20 cellular contexts compared by ENCODE assay signal in genomic region chrX:49880668-49881067, GRCh38. TPM values are rescaled to one million over a fixed set of nuclear protein-coding genes. Genes with fewer than 3 reads are reported as not detected.
DNase-seq lines count a peak whose midpoint lies in the region; ATAC-seq and TF ChIP-seq lines count a peak whose summit lies in the region.
"Had no signal": no experiment of that assay in that cellular context is flagged by ENCODE, and none has a peak within 500 bp of the region (broad histone marks: within the 10 kb centered on the region; RNA-seq: fewer than 3 reads in every experiment).

No MANE protein-coding gene starts in this region.

- H4K20me1 ChIP-seq in SU-DHL-6 (ENCODE audit: low read depth, low read length), result no peaks in the 10 kb centered on the region

- H3F3A ChIP-seq in SU-DHL-6 (ENCODE audit: insufficient read depth), result 0 out of 2 replicates have a peak, but pooled peaks cover 5% of the 10 kb centered on the region

- no peaks in the 10 kb centered on the region for H3K9me2 ChIP-seq in SU-DHL-6 (replicated peaks; ENCODE audit: insufficient read depth, low read length)

- H3K27ac Mint-ChIP-seq in CD8-positive, alpha-beta T cell, result no peak overlapping the region

- H3K27me3 ChIP-seq in ACC112 (ENCODE audit: insufficient read depth, low read length) (no peaks in the 10 kb centered on the region), SU-DHL-6 (ENCODE audit: low read length) (no peaks in the 10 kb centered on the region), HAP-1 (ENCODE audit: low read depth) (no peaks in the 10 kb centered on the region)
- no peaks in the 10 kb centered on the region for H3K27me3 ChIP-seq in CD8-positive, alpha-beta T cell (ENCODE audit: insufficient read depth, low read length)
- H3K27me3 ChIP-seq: Peyer's patch had no signal

- no peak for ATAC-seq in CD8-positive, alpha-beta T cell
- no peak for ATAC-seq in HG02970 (IDR thresholded peaks at IDR 0.05; ENCODE audit: low FRiP score, unreplicated experiment)

- no peaks in the 10 kb centered on the region for H3K27me3 Mint-ChIP-seq in CD8-positive, alpha-beta T cell (ENCODE audit: low read depth)
- H3K27me3 Mint-ChIP-seq: central memory CD8-positive, alpha-beta T cell had no signal

- no peaks in the 10 kb centered on the region for H3K9me3 ChIP-seq in CD8-positive, alpha-beta T cell (ENCODE audit: low read length)
- H3K9me3 ChIP-seq in SU-DHL-6 (ENCODE audit: insufficient read depth, low read length) (no peaks in the 10 kb centered on the region), mesodermal cell (ENCODE audit: control insufficient read depth, low read length) (peaks cover 5% of the 10 kb centered on the region), HAP-1 (no peaks in the 10 kb centered on the region)
- H3K9me3 ChIP-seq: adrenal gland, Peyer's patch had no signal

- POLR2A ChIA-PET in CD8-positive, alpha-beta T cell (lab: Charles Lee), result no interaction called here

- no peaks in the 10 kb centered on the region for H3K9me3 Mint-ChIP-seq in CD8-positive, alpha-beta T cell
- H3K9me3 Mint-ChIP-seq: central memory CD8-positive, alpha-beta T cell; immature natural killer cell had no signal

- H3K4me3 Mint-ChIP-seq in CD8-positive, alpha-beta T cell, result peak overlapping the region; percentile 37

- H3K36me3 ChIP-seq in ACC112 (ENCODE audit: insufficient read depth, low read length) (no peaks in the 10 kb centered on the region), SU-DHL-6 (ENCODE audit: low read length) (no peaks in the 10 kb centered on the region), mesodermal cell (ENCODE audit: control insufficient read depth, insufficient read depth, low read length) (peaks cover 8% of the 10 kb centered on the region), HAP-1 (replicated peaks) (no peaks in the 10 kb centered on the region; the same call in 1 of the 2 replicates)
- no peaks in the 10 kb centered on the region for H3K36me3 ChIP-seq in CD8-positive, alpha-beta T cell (ENCODE audit: insufficient read depth, low read length)
- H3K36me3 ChIP-seq: adrenal gland, Peyer's patch had no signal

- DNase-seq in CD8-positive, alpha-beta T cell, result no peak
- DNase-seq in NCI-H1694 treated with DMSO at 0.1 percent for 48 hours (lab: John Stamatoyannopoulos, UW), result no peak
- DNase-seq in glomerular visceral epithelial cell (ENCODE audit: extremely low spot score), result no peak
- no peak for DNase-seq in HAP-1 (ENCODE audit: low spot score in 2 of 2)
- DNase-seq: activated CD4-positive, CD25-positive, alpha-beta regulatory T cell; adrenal gland; immature natural killer cell; NCI-H187 treated with DMSO at 0.1 percent for 48 hours; NCI-H524 treated with DMSO at 0.1 percent for 48 hours; Peyer's patch; SW 1271 had no signal

- H3K4me3 ChIP-seq in ACC112 (ENCODE audit: low read depth, low read length) (peak overlapping the region; percentile 89; the same call in 1 of the 2 replicates), SU-DHL-6 (ENCODE audit: insufficient read depth, low read length, poor library complexity, severe bottlenecking) (no peak overlapping the region), mesodermal cell (ENCODE audit: extremely low read depth, insufficient read depth, low read length, poor library complexity, severe bottlenecking) (peak overlapping the region; percentile 43), HAP-1 (no peak overlapping the region; the same call in 1 of the 2 replicates)
- H3K4me3 ChIP-seq in CD8-positive, alpha-beta T cell (ENCODE audit: low read depth, low read length), result no peak overlapping the region

- peaks cover 6% of the 10 kb centered on the region for H3K36me3 Mint-ChIP-seq in CD8-positive, alpha-beta T cell
- H3K36me3 Mint-ChIP-seq: immature natural killer cell had no signal

- in situ Hi-C loops in HAP-1 (cut with MboI; ENCODE audit: low sequenced_read_pairs), result no loop called here

- peaks cover 35% of the 10 kb centered on the region for H3K4me1 Mint-ChIP-seq in CD8-positive, alpha-beta T cell (ENCODE audit: low read depth)

- H2AFZ ChIP-seq in ACC112 (ENCODE audit: low read length, unreplicated experiment) (no peak overlapping the region), SU-DHL-6 (ENCODE audit: low read depth, low read length, severe bottlenecking) (no peak overlapping the region)

- peaks cover 11% of the 10 kb centered on the region for H3K4me1 ChIP-seq in ACC112 (ENCODE audit: control insufficient read depth, insufficient read depth, low read length, unreplicated experiment)
- peaks cover 24% of the 10 kb centered on the region for H3K4me1 ChIP-seq in CD8-positive, alpha-beta T cell (ENCODE audit: insufficient read depth, low read length)
- H3K4me1 ChIP-seq in mesodermal cell (ENCODE audit: control insufficient read depth, insufficient read depth, low read length, poor library complexity, severe bottlenecking), result no peaks in the 10 kb centered on the region
- H3K4me1 ChIP-seq in HAP-1, result peaks cover 8% of the 10 kb centered on the region
- H3K4me1 ChIP-seq: Peyer's patch had no signal

- intact Hi-C loops in CD8-positive, alpha-beta T cell (cut with DNase I, micrococcal nuclease), result no loop called here

- WGBS in mesodermal cell (ENCODE audit: insufficient coverage in 2 of 2), 2 experiments, result 94% methylated on average over 3 of the region's 12 CpGs; no CpG with 5 or more reads in 1 of the 2 experiments

- H3K4me2 ChIP-seq in SU-DHL-6 (ENCODE audit: low read depth, low read length, poor library complexity, severe bottlenecking), result no peak overlapping the region

- no peak for TF ChIP-seq CTCF in CD8-positive, alpha-beta T cell (IDR thresholded peaks at IDR 0.05)
- TF ChIP-seq CTCF in SU-DHL-6 (IDR thresholded peaks at IDR 0.05; ENCODE audit: insufficient read depth, low read length, poor library complexity, severe bottlenecking), result no peak

- CTCF ChIA-PET in CD8-positive, alpha-beta T cell (lab: Charles Lee), result interaction anchor here (1.6 kb wide), 1 partner anchor 41 kb away, joined by 6 read pairs; the partner anchor contains the start of gene CLCN5

- no peak overlapping the region for H3K27ac ChIP-seq in ACC112 (ENCODE audit: low read depth, low read length)
- no peak overlapping the region for H3K27ac ChIP-seq in CD8-positive, alpha-beta T cell (ENCODE audit: low read depth, low read length)
- no peak overlapping the region for H3K27ac ChIP-seq in SU-DHL-6 (ENCODE audit: low read depth, low read length)
- H3K27ac ChIP-seq in mesodermal cell (ENCODE audit: low read depth, low read length, severe bottlenecking), result no peak overlapping the region

- no peaks in the 10 kb centered on the region for H3K79me2 ChIP-seq in ACC112 (ENCODE audit: control insufficient read depth, insufficient read depth, low read length, unreplicated experiment)
- H3K79me2 ChIP-seq in SU-DHL-6 (ENCODE audit: insufficient read depth, low read length), result no peaks in the 10 kb centered on the region

- peak overlapping the region; percentile 54; the same call in 1 of the 2 replicates for H3K9ac ChIP-seq in SU-DHL-6 (ENCODE audit: low read length)

RNA-seq across cellular contexts. Expression of gene USP27X, which starts 1.4 kb away (rescaled TPM):
- 1 to 10 TPM; 2.6 to 2.7 TPM for total RNA-seq in CD8-positive, alpha-beta T cell
- polyA plus RNA-seq in mesodermal cell (2013, experiment 1 of 2), result 6.5 TPM
- 6.4 TPM for polyA plus RNA-seq in mesodermal cell (2013, experiment 2 of 2)

RNA-seq across cellular contexts. Expression of gene CLCN5, which starts 41.7 kb away (rescaled TPM):
- under 1 TPM; 0.53 to 0.87 TPM for total RNA-seq in CD8-positive, alpha-beta T cell
- polyA plus RNA-seq in mesodermal cell (2013, experiment 1 of 2), result 20.1 TPM
- 18.8 TPM for polyA plus RNA-seq in mesodermal cell (2013, experiment 2 of 2)

RNA-seq across cellular contexts. Expression of gene PAGE4, which starts 51.6 kb away (rescaled TPM):
- not detected for total RNA-seq in CD8-positive, alpha-beta T cell
- polyA plus RNA-seq in mesodermal cell (2013, experiment 1 of 2), result 4.4 TPM
- 4.2 TPM for polyA plus RNA-seq in mesodermal cell (2013, experiment 2 of 2)
- total RNA-seq: Daoy, fibroblast of villous mesenchyme, M059J, mesenteric fat pad, Peyer's patch had no signal
- polyA plus RNA-seq: immature natural killer cell had no signal

Comparison
In these comparisons a context has a peak if more than half of its experiments do, and no peak if none do; other contexts are left out.
1. H3K4me3 ChIP-seq: peak in ACC112 (single experiment) and mesodermal cell (single experiment); none in CD8-positive, alpha-beta T cell (single experiment), SU-DHL-6 (single experiment) and HAP-1 (single experiment).